Comparison of ENCODE assay signal across 1 cellular context in the genomic region with DNA sequence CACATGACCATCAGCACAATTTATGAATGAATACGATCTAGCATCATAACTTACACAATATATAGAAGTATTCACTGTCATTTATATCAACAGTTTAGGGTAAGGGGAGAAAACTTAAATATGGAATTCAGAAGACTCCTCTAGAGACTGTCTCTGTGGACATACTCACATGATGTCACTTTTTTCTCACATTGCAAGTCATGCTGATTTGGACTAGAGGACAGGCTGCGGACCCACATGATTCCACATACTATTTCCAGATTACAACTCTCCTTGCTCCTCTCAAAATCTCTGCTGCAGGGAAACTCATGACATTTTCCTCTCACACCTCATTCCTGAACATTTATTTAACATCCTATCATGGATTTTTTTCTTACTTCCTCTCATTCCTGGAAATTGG.
TF ChIP-seq lines count a peak whose summit lies in the region.

No MANE protein-coding gene starts in this region.

TF ChIP-seq in K562, 482 proteins besides CTCF, POLR2A, EP300 and RAD21 (continued from another document and continues in another):
- TF ChIP-seq, protein P1, sequence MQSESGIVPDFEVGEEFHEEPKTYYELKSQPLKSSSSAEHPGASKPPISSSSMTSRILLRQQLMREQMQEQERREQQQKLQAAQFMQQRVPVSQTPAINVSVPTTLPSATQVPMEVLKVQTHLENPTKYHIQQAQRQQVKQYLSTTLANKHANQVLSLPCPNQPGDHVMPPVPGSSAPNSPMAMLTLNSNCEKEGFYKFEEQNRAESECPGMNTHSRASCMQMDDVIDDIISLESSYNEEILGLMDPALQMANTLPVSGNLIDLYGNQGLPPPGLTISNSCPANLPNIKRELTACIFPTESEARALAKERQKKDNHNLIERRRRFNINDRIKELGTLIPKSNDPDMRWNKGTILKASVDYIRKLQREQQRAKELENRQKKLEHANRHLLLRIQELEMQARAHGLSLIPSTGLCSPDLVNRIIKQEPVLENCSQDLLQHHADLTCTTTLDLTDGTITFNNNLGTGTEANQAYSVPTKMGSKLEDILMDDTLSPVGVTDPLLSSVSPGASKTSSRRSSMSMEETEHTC (IDR thresholded peaks at IDR 0.05) = no peak
- no peak for TF ChIP-seq PHB (CRISPR knock-in tag; IDR thresholded peaks at IDR 0.05)
- no peak for TF ChIP-seq CXXC5 (CRISPR knock-in tag; IDR thresholded peaks at IDR 0.05)
- no peak for TF ChIP-seq ZNF551 (CRISPR knock-in tag; IDR thresholded peaks at IDR 0.05)
- TF ChIP-seq, protein P2, sequence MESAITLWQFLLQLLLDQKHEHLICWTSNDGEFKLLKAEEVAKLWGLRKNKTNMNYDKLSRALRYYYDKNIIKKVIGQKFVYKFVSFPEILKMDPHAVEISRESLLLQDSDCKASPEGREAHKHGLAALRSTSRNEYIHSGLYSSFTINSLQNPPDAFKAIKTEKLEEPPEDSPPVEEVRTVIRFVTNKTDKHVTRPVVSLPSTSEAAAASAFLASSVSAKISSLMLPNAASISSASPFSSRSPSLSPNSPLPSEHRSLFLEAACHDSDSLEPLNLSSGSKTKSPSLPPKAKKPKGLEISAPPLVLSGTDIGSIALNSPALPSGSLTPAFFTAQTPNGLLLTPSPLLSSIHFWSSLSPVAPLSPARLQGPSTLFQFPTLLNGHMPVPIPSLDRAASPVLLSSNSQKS (CRISPR knock-in tag; IDR thresholded peaks at IDR 0.05) = no peak
- TF ChIP-seq, protein P3, sequence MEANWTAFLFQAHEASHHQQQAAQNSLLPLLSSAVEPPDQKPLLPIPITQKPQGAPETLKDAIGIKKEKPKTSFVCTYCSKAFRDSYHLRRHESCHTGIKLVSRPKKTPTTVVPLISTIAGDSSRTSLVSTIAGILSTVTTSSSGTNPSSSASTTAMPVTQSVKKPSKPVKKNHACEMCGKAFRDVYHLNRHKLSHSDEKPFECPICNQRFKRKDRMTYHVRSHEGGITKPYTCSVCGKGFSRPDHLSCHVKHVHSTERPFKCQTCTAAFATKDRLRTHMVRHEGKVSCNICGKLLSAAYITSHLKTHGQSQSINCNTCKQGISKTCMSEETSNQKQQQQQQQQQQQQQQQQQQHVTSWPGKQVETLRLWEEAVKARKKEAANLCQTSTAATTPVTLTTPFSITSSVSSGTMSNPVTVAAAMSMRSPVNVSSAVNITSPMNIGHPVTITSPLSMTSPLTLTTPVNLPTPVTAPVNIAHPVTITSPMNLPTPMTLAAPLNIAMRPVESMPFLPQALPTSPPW (CRISPR knock-in tag; IDR thresholded peaks at IDR 0.05) = no peak
- no peak for TF ChIP-seq PTTG1 (tag; IDR thresholded peaks at IDR 0.05; ENCODE audit: low read depth)
- TF ChIP-seq, protein P4, sequence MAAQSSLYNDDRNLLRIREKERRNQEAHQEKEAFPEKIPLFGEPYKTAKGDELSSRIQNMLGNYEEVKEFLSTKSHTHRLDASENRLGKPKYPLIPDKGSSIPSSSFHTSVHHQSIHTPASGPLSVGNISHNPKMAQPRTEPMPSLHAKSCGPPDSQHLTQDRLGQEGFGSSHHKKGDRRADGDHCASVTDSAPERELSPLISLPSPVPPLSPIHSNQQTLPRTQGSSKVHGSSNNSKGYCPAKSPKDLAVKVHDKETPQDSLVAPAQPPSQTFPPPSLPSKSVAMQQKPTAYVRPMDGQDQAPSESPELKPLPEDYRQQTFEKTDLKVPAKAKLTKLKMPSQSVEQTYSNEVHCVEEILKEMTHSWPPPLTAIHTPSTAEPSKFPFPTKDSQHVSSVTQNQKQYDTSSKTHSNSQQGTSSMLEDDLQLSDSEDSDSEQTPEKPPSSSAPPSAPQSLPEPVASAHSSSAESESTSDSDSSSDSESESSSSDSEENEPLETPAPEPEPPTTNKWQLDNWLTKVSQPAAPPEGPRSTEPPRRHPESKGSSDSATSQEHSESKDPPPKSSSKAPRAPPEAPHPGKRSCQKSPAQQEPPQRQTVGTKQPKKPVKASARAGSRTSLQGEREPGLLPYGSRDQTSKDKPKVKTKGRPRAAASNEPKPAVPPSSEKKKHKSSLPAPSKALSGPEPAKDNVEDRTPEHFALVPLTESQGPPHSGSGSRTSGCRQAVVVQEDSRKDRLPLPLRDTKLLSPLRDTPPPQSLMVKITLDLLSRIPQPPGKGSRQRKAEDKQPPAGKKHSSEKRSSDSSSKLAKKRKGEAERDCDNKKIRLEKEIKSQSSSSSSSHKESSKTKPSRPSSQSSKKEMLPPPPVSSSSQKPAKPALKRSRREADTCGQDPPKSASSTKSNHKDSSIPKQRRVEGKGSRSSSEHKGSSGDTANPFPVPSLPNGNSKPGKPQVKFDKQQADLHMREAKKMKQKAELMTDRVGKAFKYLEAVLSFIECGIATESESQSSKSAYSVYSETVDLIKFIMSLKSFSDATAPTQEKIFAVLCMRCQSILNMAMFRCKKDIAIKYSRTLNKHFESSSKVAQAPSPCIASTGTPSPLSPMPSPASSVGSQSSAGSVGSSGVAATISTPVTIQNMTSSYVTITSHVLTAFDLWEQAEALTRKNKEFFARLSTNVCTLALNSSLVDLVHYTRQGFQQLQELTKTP (IDR thresholded peaks at IDR 0.05; ENCODE audit: low read depth in 1 of 2, partially characterized antibody in 2 of 2) = no peak
- no peak for TF ChIP-seq CBX3 (IDR thresholded peaks at IDR 0.05; ENCODE audit: borderline replicate concordance in 1 of 2, low read length in 2 of 2)
- no peak for TF ChIP-seq ZNF695 (CRISPR knock-in tag; IDR thresholded peaks at IDR 0.05)
- no peak for TF ChIP-seq ZBTB8A (IDR thresholded peaks at IDR 0.05; ENCODE audit: partially characterized antibody)
- no peak for TF ChIP-seq CHD1 (IDR thresholded peaks at IDR 0.05; ENCODE audit: low read length)
- no peak for TF ChIP-seq CBX1 (IDR thresholded peaks at IDR 0.05; ENCODE audit: low read depth)
- no peak for TF ChIP-seq HCFC1 (IDR thresholded peaks at IDR 0.05; ENCODE audit: low read depth, low read length)
- TF ChIP-seq MAFF (IDR thresholded peaks at IDR 0.05; ENCODE audit: low read length) = peak; percentile 45; the same call in 1 of the 2 replicates
- peak; percentile 25; the same call in 1 of the 2 replicates for TF ChIP-seq ARID1B (IDR thresholded peaks at IDR 0.05)
- TF ChIP-seq RAD51 (IDR thresholded peaks at IDR 0.05; ENCODE audit: borderline replicate concordance, low read depth) = no peak
- TF ChIP-seq ZNF830 (CRISPR knock-in tag; IDR thresholded peaks at IDR 0.05) = no peak
- TF ChIP-seq, protein P5, sequence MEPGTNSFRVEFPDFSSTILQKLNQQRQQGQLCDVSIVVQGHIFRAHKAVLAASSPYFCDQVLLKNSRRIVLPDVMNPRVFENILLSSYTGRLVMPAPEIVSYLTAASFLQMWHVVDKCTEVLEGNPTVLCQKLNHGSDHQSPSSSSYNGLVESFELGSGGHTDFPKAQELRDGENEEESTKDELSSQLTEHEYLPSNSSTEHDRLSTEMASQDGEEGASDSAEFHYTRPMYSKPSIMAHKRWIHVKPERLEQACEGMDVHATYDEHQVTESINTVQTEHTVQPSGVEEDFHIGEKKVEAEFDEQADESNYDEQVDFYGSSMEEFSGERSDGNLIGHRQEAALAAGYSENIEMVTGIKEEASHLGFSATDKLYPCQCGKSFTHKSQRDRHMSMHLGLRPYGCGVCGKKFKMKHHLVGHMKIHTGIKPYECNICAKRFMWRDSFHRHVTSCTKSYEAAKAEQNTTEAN (CRISPR knock-in tag; IDR thresholded peaks at IDR 0.05) = no peak
- TF ChIP-seq, protein P6, sequence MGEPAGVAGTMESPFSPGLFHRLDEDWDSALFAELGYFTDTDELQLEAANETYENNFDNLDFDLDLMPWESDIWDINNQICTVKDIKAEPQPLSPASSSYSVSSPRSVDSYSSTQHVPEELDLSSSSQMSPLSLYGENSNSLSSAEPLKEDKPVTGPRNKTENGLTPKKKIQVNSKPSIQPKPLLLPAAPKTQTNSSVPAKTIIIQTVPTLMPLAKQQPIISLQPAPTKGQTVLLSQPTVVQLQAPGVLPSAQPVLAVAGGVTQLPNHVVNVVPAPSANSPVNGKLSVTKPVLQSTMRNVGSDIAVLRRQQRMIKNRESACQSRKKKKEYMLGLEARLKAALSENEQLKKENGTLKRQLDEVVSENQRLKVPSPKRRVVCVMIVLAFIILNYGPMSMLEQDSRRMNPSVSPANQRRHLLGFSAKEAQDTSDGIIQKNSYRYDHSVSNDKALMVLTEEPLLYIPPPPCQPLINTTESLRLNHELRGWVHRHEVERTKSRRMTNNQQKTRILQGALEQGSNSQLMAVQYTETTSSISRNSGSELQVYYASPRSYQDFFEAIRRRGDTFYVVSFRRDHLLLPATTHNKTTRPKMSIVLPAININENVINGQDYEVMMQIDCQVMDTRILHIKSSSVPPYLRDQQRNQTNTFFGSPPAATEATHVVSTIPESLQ (CRISPR knock-in tag; IDR thresholded peaks at IDR 0.05) = no peak
- no peak for TF ChIP-seq MXI1 (IDR thresholded peaks at IDR 0.05; ENCODE audit: low read depth, low read length)
- TF ChIP-seq ZNF239 (CRISPR knock-in tag; IDR thresholded peaks at IDR 0.05) = no peak
- TF ChIP-seq, protein P7, sequence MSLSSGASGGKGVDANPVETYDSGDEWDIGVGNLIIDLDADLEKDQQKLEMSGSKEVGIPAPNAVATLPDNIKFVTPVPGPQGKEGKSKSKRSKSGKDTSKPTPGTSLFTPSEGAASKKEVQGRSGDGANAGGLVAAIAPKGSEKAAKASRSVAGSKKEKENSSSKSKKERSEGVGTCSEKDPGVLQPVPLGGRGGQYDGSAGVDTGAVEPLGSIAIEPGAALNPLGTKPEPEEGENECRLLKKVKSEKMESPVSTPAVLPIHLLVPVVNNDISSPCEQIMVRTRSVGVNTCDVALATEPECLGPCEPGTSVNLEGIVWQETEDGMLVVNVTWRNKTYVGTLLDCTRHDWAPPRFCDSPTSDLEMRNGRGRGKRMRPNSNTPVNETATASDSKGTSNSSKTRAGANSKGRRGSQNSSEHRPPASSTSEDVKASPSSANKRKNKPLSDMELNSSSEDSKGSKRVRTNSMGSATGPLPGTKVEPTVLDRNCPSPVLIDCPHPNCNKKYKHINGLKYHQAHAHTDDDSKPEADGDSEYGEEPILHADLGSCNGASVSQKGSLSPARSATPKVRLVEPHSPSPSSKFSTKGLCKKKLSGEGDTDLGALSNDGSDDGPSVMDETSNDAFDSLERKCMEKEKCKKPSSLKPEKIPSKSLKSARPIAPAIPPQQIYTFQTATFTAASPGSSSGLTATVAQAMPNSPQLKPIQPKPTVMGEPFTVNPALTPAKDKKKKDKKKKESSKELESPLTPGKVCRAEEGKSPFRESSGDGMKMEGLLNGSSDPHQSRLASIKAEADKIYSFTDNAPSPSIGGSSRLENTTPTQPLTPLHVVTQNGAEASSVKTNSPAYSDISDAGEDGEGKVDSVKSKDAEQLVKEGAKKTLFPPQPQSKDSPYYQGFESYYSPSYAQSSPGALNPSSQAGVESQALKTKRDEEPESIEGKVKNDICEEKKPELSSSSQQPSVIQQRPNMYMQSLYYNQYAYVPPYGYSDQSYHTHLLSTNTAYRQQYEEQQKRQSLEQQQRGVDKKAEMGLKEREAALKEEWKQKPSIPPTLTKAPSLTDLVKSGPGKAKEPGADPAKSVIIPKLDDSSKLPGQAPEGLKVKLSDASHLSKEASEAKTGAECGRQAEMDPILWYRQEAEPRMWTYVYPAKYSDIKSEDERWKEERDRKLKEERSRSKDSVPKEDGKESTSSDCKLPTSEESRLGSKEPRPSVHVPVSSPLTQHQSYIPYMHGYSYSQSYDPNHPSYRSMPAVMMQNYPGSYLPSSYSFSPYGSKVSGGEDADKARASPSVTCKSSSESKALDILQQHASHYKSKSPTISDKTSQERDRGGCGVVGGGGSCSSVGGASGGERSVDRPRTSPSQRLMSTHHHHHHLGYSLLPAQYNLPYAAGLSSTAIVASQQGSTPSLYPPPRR (CRISPR knock-in tag; IDR thresholded peaks at IDR 0.05; ENCODE audit: borderline replicate concordance) = no peak
- no peak for TF ChIP-seq HIVEP1 (CRISPR knock-in tag; IDR thresholded peaks at IDR 0.05)
- TF ChIP-seq ZNF274 (IDR thresholded peaks at IDR 0.05; ENCODE audit: borderline replicate concordance, low read depth, low read length) = no peak
- no peak for TF ChIP-seq ESRRB (CRISPR knock-in tag; IDR thresholded peaks at IDR 0.05; ENCODE audit: borderline replicate concordance)
- TF ChIP-seq, protein P8, sequence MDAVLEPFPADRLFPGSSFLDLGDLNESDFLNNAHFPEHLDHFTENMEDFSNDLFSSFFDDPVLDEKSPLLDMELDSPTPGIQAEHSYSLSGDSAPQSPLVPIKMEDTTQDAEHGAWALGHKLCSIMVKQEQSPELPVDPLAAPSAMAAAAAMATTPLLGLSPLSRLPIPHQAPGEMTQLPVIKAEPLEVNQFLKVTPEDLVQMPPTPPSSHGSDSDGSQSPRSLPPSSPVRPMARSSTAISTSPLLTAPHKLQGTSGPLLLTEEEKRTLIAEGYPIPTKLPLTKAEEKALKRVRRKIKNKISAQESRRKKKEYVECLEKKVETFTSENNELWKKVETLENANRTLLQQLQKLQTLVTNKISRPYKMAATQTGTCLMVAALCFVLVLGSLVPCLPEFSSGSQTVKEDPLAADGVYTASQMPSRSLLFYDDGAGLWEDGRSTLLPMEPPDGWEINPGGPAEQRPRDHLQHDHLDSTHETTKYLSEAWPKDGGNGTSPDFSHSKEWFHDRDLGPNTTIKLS (IDR thresholded peaks at IDR 0.05; ENCODE audit: borderline replicate concordance, low read depth) = no peak
- TF ChIP-seq, protein P9, sequence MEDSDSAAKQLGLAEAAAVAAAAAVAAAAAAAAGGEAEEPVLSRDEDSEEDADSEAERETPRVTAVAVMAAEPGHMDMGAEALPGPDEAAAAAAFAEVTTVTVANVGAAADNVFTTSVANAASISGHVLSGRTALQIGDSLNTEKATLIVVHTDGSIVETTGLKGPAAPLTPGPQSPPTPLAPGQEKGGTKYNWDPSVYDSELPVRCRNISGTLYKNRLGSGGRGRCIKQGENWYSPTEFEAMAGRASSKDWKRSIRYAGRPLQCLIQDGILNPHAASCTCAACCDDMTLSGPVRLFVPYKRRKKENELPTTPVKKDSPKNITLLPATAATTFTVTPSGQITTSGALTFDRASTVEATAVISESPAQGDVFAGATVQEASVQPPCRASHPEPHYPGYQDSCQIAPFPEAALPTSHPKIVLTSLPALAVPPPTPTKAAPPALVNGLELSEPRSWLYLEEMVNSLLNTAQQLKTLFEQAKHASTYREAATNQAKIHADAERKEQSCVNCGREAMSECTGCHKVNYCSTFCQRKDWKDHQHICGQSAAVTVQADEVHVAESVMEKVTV (CRISPR knock-in tag; IDR thresholded peaks at IDR 0.05) = no peak
- TF ChIP-seq ZKSCAN1 (IDR thresholded peaks at IDR 0.05; ENCODE audit: low read depth, low read length) = no peak
- no peak for TF ChIP-seq CCAR2 (IDR thresholded peaks at IDR 0.05; ENCODE audit: low read depth, low read length)
- TF ChIP-seq, protein P10, sequence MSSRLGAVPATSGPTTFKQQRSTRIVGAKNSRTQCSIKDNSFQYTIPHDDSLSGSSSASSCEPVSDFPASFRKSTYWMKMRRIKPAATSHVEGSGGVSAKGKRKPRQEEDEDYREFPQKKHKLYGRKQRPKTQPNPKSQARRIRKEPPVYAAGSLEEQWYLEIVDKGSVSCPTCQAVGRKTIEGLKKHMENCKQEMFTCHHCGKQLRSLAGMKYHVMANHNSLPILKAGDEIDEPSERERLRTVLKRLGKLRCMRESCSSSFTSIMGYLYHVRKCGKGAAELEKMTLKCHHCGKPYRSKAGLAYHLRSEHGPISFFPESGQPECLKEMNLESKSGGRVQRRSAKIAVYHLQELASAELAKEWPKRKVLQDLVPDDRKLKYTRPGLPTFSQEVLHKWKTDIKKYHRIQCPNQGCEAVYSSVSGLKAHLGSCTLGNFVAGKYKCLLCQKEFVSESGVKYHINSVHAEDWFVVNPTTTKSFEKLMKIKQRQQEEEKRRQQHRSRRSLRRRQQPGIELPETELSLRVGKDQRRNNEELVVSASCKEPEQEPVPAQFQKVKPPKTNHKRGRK (tag; IDR thresholded peaks at IDR 0.05) = no peak
- no peak for TF ChIP-seq KAT8 (IDR thresholded peaks at IDR 0.05; ENCODE audit: low read depth)
- TF ChIP-seq ZNF311 (CRISPR knock-in tag; IDR thresholded peaks at IDR 0.05) = no peak
- TF ChIP-seq ATF7 (IDR thresholded peaks at IDR 0.05) = peak; percentile 92
